Comparison of ENCODE assay signal across 10 cellular contexts in genomic region chr5:139677404-139678282, GRCh38. TPM values are rescaled to one million over a fixed set of nuclear protein-coding genes. Genes with fewer than 3 reads are reported as not detected.
DNase-seq lines count a peak whose midpoint lies in the region; TF ChIP-seq lines count a peak whose summit lies in the region.
"Had no signal": no experiment of that assay in that cellular context is flagged by ENCODE, and none has a peak within 500 bp of the region (broad histone marks: within the 10 kb centered on the region; RNA-seq: fewer than 3 reads in every experiment).

No MANE protein-coding gene starts in this region.

- POLR2A ChIA-PET in GM10248 (lab: Yijun Ruan, JAX): interaction anchor here (0.5 kb wide), 1 partner anchor 438 kb away, joined by 4 read pairs; no protein-coding TSS in a partner anchor

- no peak overlapping the region for H3K4me3 Mint-ChIP-seq in T-helper 2 cell treated with Interferon-gamma antibody and Interleukin-4, amounts not matched to agents 5 μg/mL and 100 μg/mL, for 36 hours
- H3K4me3 Mint-ChIP-seq: activated CD8-positive, alpha-beta T cell treated with anti-CD3 and anti-CD28 coated beads, Interleukin-2, amount 10 ng/mL, durations not matched to agents 7 days and 5 days had no signal

- H3K4me3 ChIP-seq in mesodermal cell (ENCODE audit: extremely low read depth, insufficient read depth, low read length, poor library complexity, severe bottlenecking) (no peak overlapping the region), suprapubic skin (no peak overlapping the region)

- TF ChIP-seq EP300 in suprapubic skin (IDR thresholded peaks at IDR 0.05): no peak

- no peaks in the 10 kb centered on the region for H3K27me3 ChIP-seq in suprapubic skin

- H3K27me3 Mint-ChIP-seq in T-helper 2 cell treated with Interferon-gamma antibody and Interleukin-4, amounts not matched to agents 5 μg/mL and 100 μg/mL, for 36 hours (ENCODE audit: low read depth): no peaks in the 10 kb centered on the region

- CTCF ChIA-PET in GM10248 (lab: Yijun Ruan, JAX): interaction anchor here (0.8 to 5.6 kb wide), 11 partner anchors 8 to 109 kb away, joined by 3 to 35 read pairs (median 3); no protein-coding TSS in a partner anchor

- H3K27ac ChIP-seq in KOPT-K1 (ENCODE audit: low read depth, low read length, poor library complexity, severe bottlenecking) (peak overlapping the region; percentile 39), caudate nucleus (ENCODE audit: low read depth, low read length) (peak overlapping the region; percentile 98), mesodermal cell (ENCODE audit: low read depth, low read length, severe bottlenecking) (peak overlapping the region; percentile 89), suprapubic skin (peak overlapping the region; percentile 48)
- H3K27ac ChIP-seq: RWPE1 had no signal

- H3K9me3 ChIP-seq in KOPT-K1 (ENCODE audit: insufficient read depth, low read length, poor library complexity, severe bottlenecking): no peaks in the 10 kb centered on the region
- H3K9me3 ChIP-seq in mesodermal cell (ENCODE audit: control insufficient read depth, low read length): no peaks in the 10 kb centered on the region
- H3K9me3 ChIP-seq in suprapubic skin: no peaks in the 10 kb centered on the region

- H3K4me1 Mint-ChIP-seq in T-helper 2 cell treated with Interferon-gamma antibody and Interleukin-4, amounts not matched to agents 5 μg/mL and 100 μg/mL, for 36 hours (ENCODE audit: low read depth): no peaks in the 10 kb centered on the region

- TF ChIP-seq POLR2A in suprapubic skin (IDR thresholded peaks at IDR 0.05): no peak

- TF ChIP-seq CTCF in suprapubic skin (IDR thresholded peaks at IDR 0.05): no peak
- no peak for TF ChIP-seq CTCF in GM10248 (IDR thresholded peaks at IDR 0.05; ENCODE audit: control extremely low read depth, extremely low read depth, low read depth, missing control alignments)

- peaks cover 28% of the 10 kb centered on the region for H3K4me1 ChIP-seq in mesodermal cell (ENCODE audit: control insufficient read depth, insufficient read depth, low read length, poor library complexity, severe bottlenecking)
- peaks cover 34% of the 10 kb centered on the region for H3K4me1 ChIP-seq in suprapubic skin

- DNase-seq in caudate nucleus (lab: John Stamatoyannopoulos, UW) (peak in 12 of 61 donors; percentile 18 to 63 (median 44)), suprapubic skin (ENCODE audit: low spot score in 2 of 2) (no peak), GM10248 (ENCODE audit: extremely low spot score) (no peak), GF-D8 (lab: John Stamatoyannopoulos, UW) (no peak)
- no peak for DNase-seq in T-helper 2 cell treated with Interferon-gamma antibody and Interleukin-4, amounts not matched to agents 5 μg/mL and 100 μg/mL, for 36 hours (ENCODE audit: low spot score)
- DNase-seq: activated CD8-positive, alpha-beta T cell treated with anti-CD3 and anti-CD28 coated beads, Interleukin-2, amount 10 ng/mL, durations not matched to agents 7 days and 5 days; central memory CD4-positive, alpha-beta T cell had no signal

- H3K27ac Mint-ChIP-seq in T-helper 2 cell treated with Interferon-gamma antibody and Interleukin-4, amounts not matched to agents 5 μg/mL and 100 μg/mL, for 36 hours: no peak overlapping the region
- H3K27ac Mint-ChIP-seq: activated CD8-positive, alpha-beta T cell treated with anti-CD3 and anti-CD28 coated beads, Interleukin-2, amount 10 ng/mL, durations not matched to agents 7 days and 5 days had no signal

- no peaks in the 10 kb centered on the region for H3K36me3 Mint-ChIP-seq in T-helper 2 cell treated with Interferon-gamma antibody and Interleukin-4, amounts not matched to agents 5 μg/mL and 100 μg/mL, for 36 hours (ENCODE audit: low read depth)

- peaks cover 34% of the 10 kb centered on the region; the same call in 1 of the 2 replicates for H3K36me3 ChIP-seq in KOPT-K1 (ENCODE audit: insufficient read depth, low read length)
- H3K36me3 ChIP-seq in mesodermal cell (ENCODE audit: control insufficient read depth, insufficient read depth, low read length): peaks cover 54% of the 10 kb centered on the region
- H3K36me3 ChIP-seq in suprapubic skin: peaks cover 8% of the 10 kb centered on the region

- H3K9me3 Mint-ChIP-seq in T-helper 2 cell treated with Interferon-gamma antibody and Interleukin-4, amounts not matched to agents 5 μg/mL and 100 μg/mL, for 36 hours: no peaks in the 10 kb centered on the region

- WGBS in mesodermal cell (ENCODE audit: insufficient coverage in 2 of 2), 2 experiments: 72 to 77% methylated on average over 14 to 18 of the region's 19 CpGs
- 57% methylated on average over 18 of the region's 19 CpGs for WGBS in suprapubic skin

RNA-seq across cellular contexts. Expression of gene CXXC5, which starts 29.5 kb away (rescaled TPM):
- polyA plus RNA-seq in mesodermal cell (2013, experiment 1 of 2): 118 TPM
- 93.8 TPM for polyA plus RNA-seq in mesodermal cell (2013, experiment 2 of 2)
- 10 to 100 TPM; 21.8 to 40.6 (median 30.1) TPM for total RNA-seq in suprapubic skin

Comparison
In these comparisons a context has a peak if more than half of its experiments do, and no peak if none do; other contexts are left out.
1. H3K27ac ChIP-seq: peak in every context shown above with its lines; median percentile 98 in caudate nucleus; 89 in mesodermal cell; 48 in suprapubic skin; 39 in KOPT-K1.